6 cellular contexts compared by ENCODE assay signal in the genomic region with DNA sequence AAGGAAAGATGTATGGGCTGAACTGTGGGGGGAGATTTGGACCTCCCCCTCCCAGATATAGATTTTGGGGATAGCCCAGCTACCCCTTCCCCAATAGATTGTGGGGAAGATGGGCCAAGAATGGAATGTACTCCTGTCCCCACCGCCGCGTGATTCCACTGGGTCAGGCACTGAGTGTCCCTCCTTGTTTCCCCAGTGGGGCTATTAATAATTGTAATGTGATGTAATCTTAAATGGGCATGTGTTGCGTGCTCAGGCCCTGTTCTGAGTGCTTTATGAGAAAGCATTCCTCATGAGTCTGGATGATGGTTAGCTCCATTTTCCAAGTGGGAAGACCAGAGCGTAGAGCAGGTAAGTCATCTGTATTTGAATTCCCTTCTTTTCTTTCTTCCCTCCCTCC. TPM values are rescaled to one million over a fixed set of nuclear protein-coding genes. Genes with fewer than 3 reads are reported as not detected.
DNase-seq lines count a peak whose midpoint lies in the region; ATAC-seq and TF ChIP-seq lines count a peak whose summit lies in the region.

No MANE protein-coding gene starts in this region.

- H3K27me3 Mint-ChIP-seq in CD8-positive, alpha-beta memory T cell = peaks cover 0 to 1% of the 10 kb centered on the region in 2 donors
- H3K27me3 Mint-ChIP-seq in activated CD8-positive, alpha-beta T cell treated with anti-CD3 and anti-CD28 coated beads for 36 hours = no peaks in the 10 kb centered on the region

- peak overlapping the region; percentile 91 for H3K27ac ChIP-seq in CD8-positive, alpha-beta memory T cell (ENCODE audit: low read depth, low read length)
- peak overlapping the region in 1 of 2 donors; percentile 94 for H3K27ac ChIP-seq in lung (ENCODE audit: low read depth in 1 of 2, low read length in 1 of 2)

- H3K4me3 Mint-ChIP-seq in CD8-positive, alpha-beta memory T cell = peak overlapping the region; percentile 97 to 100 (median 98)
- H3K4me3 Mint-ChIP-seq in activated CD8-positive, alpha-beta T cell treated with anti-CD3 and anti-CD28 coated beads for 36 hours = peak overlapping the region; percentile 100

- peaks cover 21% of the 10 kb centered on the region for H3K4me1 ChIP-seq in CD8-positive, alpha-beta memory T cell (ENCODE audit: insufficient read depth, low read length)
- H3K4me1 ChIP-seq in lung (ENCODE audit: control insufficient read depth in 2 of 2, insufficient read depth in 2 of 2, low read length in 2 of 2) = peaks cover 6 to 9% of the 10 kb centered on the region in 2 donors

- CTCF ChIA-PET in CD8-positive, alpha-beta memory T cell (lab: Charles Lee) = interaction anchor here (0.8 to 3.7 kb wide), 4 partner anchors 27 to 555 kb away, joined by 3 to 37 read pairs (median 21); a partner anchor contains a TSS
- CTCF ChIA-PET in activated CD8-positive, alpha-beta T cell treated with anti-CD3 and anti-CD28 coated beads for 36 hours (lab: Charles Lee) = interaction anchor here (1.2 to 3.7 kb wide), 5 partner anchors 12 to 142 kb away, joined by 3 to 30 read pairs (median 4); a partner anchor contains a TSS

- peaks cover 6 to 43% (median 8%) of the 10 kb centered on the region in 3 donors for H3K36me3 Mint-ChIP-seq in CD8-positive, alpha-beta memory T cell
- H3K36me3 Mint-ChIP-seq in activated CD8-positive, alpha-beta T cell treated with anti-CD3 and anti-CD28 coated beads for 36 hours (ENCODE audit: low read depth) = peaks cover 38% of the 10 kb centered on the region

- TF ChIP-seq CTCF in activated CD8-positive, alpha-beta T cell treated with anti-CD3 and anti-CD28 coated beads for 36 hours (IDR thresholded peaks at IDR 0.05) = no peak
- TF ChIP-seq CTCF in lung (IDR thresholded peaks at IDR 0.05; ENCODE audit: control extremely low read depth, extremely low read depth) = no peak

- no peak for ATAC-seq in activated CD8-positive, alpha-beta T cell treated with anti-CD3 and anti-CD28 coated beads for 36 hours
- no peak for ATAC-seq in lung (ENCODE audit: insufficient read depth, low FRiP score)

- peak overlapping the region; percentile 89 for H3K4me3 ChIP-seq in CD8-positive, alpha-beta memory T cell (ENCODE audit: low read length)
- peak overlapping the region; percentile 89 for H3K4me3 ChIP-seq in lung

- H3K27me3 ChIP-seq in CD8-positive, alpha-beta memory T cell (ENCODE audit: insufficient read depth, low read length, poor library complexity, severe bottlenecking) = no peaks in the 10 kb centered on the region
- no peaks in the 10 kb centered on the region for H3K27me3 ChIP-seq in lung (ENCODE audit: control insufficient read depth, insufficient read depth)

- intact Hi-C loops in activated CD8-positive, alpha-beta T cell treated with anti-CD3 and anti-CD28 coated beads for 36 hours (cut with micrococcal nuclease) = no loop called here

- WGBS in lung, 2 donors = 79 to 86% methylated on average over 5 of the region's 5 CpGs

- peak overlapping the region in 6 of 8 donors; percentile 38 to 98 (median 98) for H3K27ac Mint-ChIP-seq in CD8-positive, alpha-beta memory T cell
- peak overlapping the region; percentile 99 for H3K27ac Mint-ChIP-seq in activated CD8-positive, alpha-beta T cell treated with anti-CD3 and anti-CD28 coated beads for 36 hours

- H3K36me3 ChIP-seq in CD8-positive, alpha-beta memory T cell (ENCODE audit: insufficient read depth, low read length) = peaks cover 32% of the 10 kb centered on the region
- H3K36me3 ChIP-seq in lung (ENCODE audit: control insufficient read depth in 2 of 2, insufficient read depth in 2 of 2, low read length in 2 of 2) = peaks cover 5 to 23% of the 10 kb centered on the region in 2 donors

- H3K9me3 Mint-ChIP-seq in CD8-positive, alpha-beta memory T cell = no peaks in the 10 kb centered on the region
- no peaks in the 10 kb centered on the region for H3K9me3 Mint-ChIP-seq in activated CD8-positive, alpha-beta T cell treated with anti-CD3 and anti-CD28 coated beads for 36 hours

- POLR2A ChIA-PET in CD8-positive, alpha-beta memory T cell (lab: Charles Lee) = interaction anchor here (0.5 to 0.6 kb wide), 2 partner anchors 474 to 560 kb away, joined by 3 read pairs; no protein-coding TSS in a partner anchor
- POLR2A ChIA-PET in activated CD8-positive, alpha-beta T cell treated with anti-CD3 and anti-CD28 coated beads for 36 hours (lab: Charles Lee) = interaction anchor here (0.7 to 3.4 kb wide), 4 partner anchors 10 to 94 kb away, joined by 3 to 40 read pairs (median 8); a partner anchor contains a TSS

- H3K4me1 Mint-ChIP-seq in CD8-positive, alpha-beta memory T cell = peaks cover 29 to 33% (median 31%) of the 10 kb centered on the region in 3 donors
- H3K4me1 Mint-ChIP-seq in activated CD8-positive, alpha-beta T cell treated with anti-CD3 and anti-CD28 coated beads for 36 hours (ENCODE audit: low read depth) = peaks cover 23% of the 10 kb centered on the region

- no peak for DNase-seq in CD8-positive, alpha-beta memory T cell
- DNase-seq in activated CD8-positive, alpha-beta T cell treated with anti-CD3 and anti-CD28 coated beads for 36 hours = no peak
- no peak for DNase-seq in lung (ENCODE audit: low spot score)
- no peak for DNase-seq in NCI-H1092 treated with DMSO at 0.1 percent for 48 hours (lab: John Stamatoyannopoulos, UW)
- no peak for DNase-seq in LoVo (ENCODE audit: low spot score)
- no peak for DNase-seq in NCI-H524 treated with DMSO at 0.1 percent for 48 hours (lab: John Stamatoyannopoulos, UW)

- no peaks in the 10 kb centered on the region for H3K9me3 ChIP-seq in CD8-positive, alpha-beta memory T cell (ENCODE audit: low read length)
- H3K9me3 ChIP-seq in lung (ENCODE audit: control insufficient read depth in 2 of 2, insufficient read depth in 1 of 2, low read length in 1 of 2) = no peaks in the 10 kb centered on the region

RNA-seq across cellular contexts. Expression of a gene that starts 1.4 kb away (rescaled TPM):
- total RNA-seq in CD8-positive, alpha-beta memory T cell = 100 to 1,000 TPM; 256 to 267 TPM
- 180 TPM for polyA plus RNA-seq in CD8-positive, alpha-beta memory T cell
- 100 to 1,000 TPM; 178 to 191 TPM for total RNA-seq in activated CD8-positive, alpha-beta T cell treated with anti-CD3 and anti-CD28 coated beads for 36 hours
- 100 to 1,000 TPM; 134 to 163 TPM for total RNA-seq in lung
- 100 to 1,000 TPM in 1 of 2 donors, 10 to 100 TPM in 1; 65.4 to 233 TPM for polyA plus RNA-seq in lung

RNA-seq across cellular contexts. Expression of a gene that starts 12.1 kb away (rescaled TPM):
- total RNA-seq in CD8-positive, alpha-beta memory T cell = under 1 TPM in 1 of 2 experiments, not detected in 1; 0.15 TPM
- polyA plus RNA-seq in CD8-positive, alpha-beta memory T cell = not detected
- total RNA-seq in activated CD8-positive, alpha-beta T cell treated with anti-CD3 and anti-CD28 coated beads for 36 hours = not detected
- total RNA-seq in lung = under 1 TPM; 0.17 to 0.61 TPM
- polyA plus RNA-seq in lung = under 1 TPM; 0.33 to 0.44 TPM

RNA-seq across cellular contexts. Expression of a gene that starts 12.7 kb away (rescaled TPM):
- total RNA-seq in CD8-positive, alpha-beta memory T cell = under 1 TPM; 0.33 to 0.66 TPM
- polyA plus RNA-seq in CD8-positive, alpha-beta memory T cell = not detected
- 1 to 10 TPM in 1 of 2 experiments, under 1 TPM in 1; 0.69 to 1.5 TPM for total RNA-seq in activated CD8-positive, alpha-beta T cell treated with anti-CD3 and anti-CD28 coated beads for 36 hours
- 1 to 10 TPM in 1 of 2 donors, under 1 TPM in 1; 0.09 to 2.6 TPM for total RNA-seq in lung
- 1 to 10 TPM; 1.2 to 1.4 TPM for polyA plus RNA-seq in lung

RNA-seq across cellular contexts. Expression of a gene that starts 27.1 kb away (rescaled TPM):
- 10 to 100 TPM; 17.8 to 25.2 TPM for total RNA-seq in CD8-positive, alpha-beta memory T cell
- 16.8 TPM for polyA plus RNA-seq in CD8-positive, alpha-beta memory T cell
- total RNA-seq in activated CD8-positive, alpha-beta T cell treated with anti-CD3 and anti-CD28 coated beads for 36 hours = 10 to 100 TPM; 11.7 to 12.5 TPM
- 10 to 100 TPM; 13.1 to 22.0 TPM for total RNA-seq in lung
- polyA plus RNA-seq in lung = 10 to 100 TPM; 19.8 to 20.6 TPM

RNA-seq across cellular contexts. Expression of a gene that starts 40.1 kb away (rescaled TPM):
- 1 to 10 TPM; 4.3 to 4.6 TPM for total RNA-seq in CD8-positive, alpha-beta memory T cell
- 0.94 TPM for polyA plus RNA-seq in CD8-positive, alpha-beta memory T cell
- total RNA-seq in activated CD8-positive, alpha-beta T cell treated with anti-CD3 and anti-CD28 coated beads for 36 hours = 1 to 10 TPM; 3.4 to 5.8 TPM
- 10 to 100 TPM; 12.3 to 14.0 TPM for total RNA-seq in lung
- 1 to 10 TPM; 4.5 to 7.6 TPM for polyA plus RNA-seq in lung
